In genomic region chr11:47407746-47408590, GRCh38 we compare ENCODE assay signal across 1 cellular context.
TF ChIP-seq lines count a peak whose summit lies in the region.

Gene SLC39A13 (plus strand): TSS chr11:47408590. CDS start chr11:47410095, 1,505 bp downstream.

TF ChIP-seq in SK-N-SH, 30 proteins besides CTCF, POLR2A, EP300 and RAD21 (continued from another document):
- peak; percentile 92; the same call in 1 of the 2 replicates for TF ChIP-seq SIN3A (IDR thresholded peaks at IDR 0.05; ENCODE audit: borderline replicate concordance, low read depth, low read length)
